Comparison of ENCODE assay signal across 12 cellular contexts in genomic region chr9:31137151-31137849, GRCh38.
A peak's percentile ranks its signal among the peaks of the same experiment; 100 is the strongest.
DNase-seq lines count a peak whose midpoint lies in the region; ATAC-seq and TF ChIP-seq lines count a peak whose summit lies in the region.
"Had no signal": no experiment of that assay in that cellular context is flagged by ENCODE, and none has a peak within 500 bp of the region (broad histone marks: within the 10 kb centered on the region; RNA-seq: fewer than 3 reads in every experiment).

No MANE protein-coding gene starts in this region.

- TF ChIP-seq CTCF in HFFc6 (IDR thresholded peaks at IDR 0.05) (no peak), RWPE2 (IDR thresholded peaks at IDR 0.05; ENCODE audit: poor library complexity, severe bottlenecking) (no peak), fibroblast of mammary gland (conservative IDR thresholded peaks at IDR 0.05; ENCODE audit: control insufficient read depth, insufficient read depth, low read depth, low read length) (no peak), uterus (IDR thresholded peaks at IDR 0.05) (no peak)
- TF ChIP-seq CTCF in activated CD8-positive, alpha-beta T cell treated with anti-CD3 and anti-CD28 coated beads for 36 hours (IDR thresholded peaks at IDR 0.05): no peak

- H3K36me3 Mint-ChIP-seq in HFFc6 (ENCODE audit: low read depth): no peaks in the 10 kb centered on the region; the same call in 1 of the 2 replicates
- no peaks in the 10 kb centered on the region for H3K36me3 Mint-ChIP-seq in activated CD8-positive, alpha-beta T cell treated with anti-CD3 and anti-CD28 coated beads for 36 hours (ENCODE audit: low read depth)
- peaks cover 0 to 7% (median 0%) of the 10 kb centered on the region in 5 donors for H3K36me3 Mint-ChIP-seq in naive thymus-derived CD4-positive, alpha-beta T cell

- no peak overlapping the region for H3K27ac Mint-ChIP-seq in HFFc6
- H3K27ac Mint-ChIP-seq in activated CD8-positive, alpha-beta T cell treated with anti-CD3 and anti-CD28 coated beads for 36 hours: no peak overlapping the region
- peak overlapping the region in 1 of 9 donors; percentile 57 for H3K27ac Mint-ChIP-seq in naive thymus-derived CD4-positive, alpha-beta T cell
- H3K27ac Mint-ChIP-seq: stimulated activated naive CD8-positive, alpha-beta T cell treated with anti-CD3 and anti-CD28 coated beads, Interleukin-15, Interleukin-2, amounts not matched to agents 100 ng/mL and 50 ng/mL, for 24 hours had no signal

- ATAC-seq in RWPE2 (ENCODE audit: low read depth): peak; percentile 98
- ATAC-seq in activated CD8-positive, alpha-beta T cell treated with anti-CD3 and anti-CD28 coated beads for 36 hours: no peak
- no peak for ATAC-seq in naive thymus-derived CD4-positive, alpha-beta T cell

- no peaks in the 10 kb centered on the region for H3K4me1 Mint-ChIP-seq in HFFc6 (ENCODE audit: low read depth)
- peaks cover 7% of the 10 kb centered on the region for H3K4me1 Mint-ChIP-seq in activated CD8-positive, alpha-beta T cell treated with anti-CD3 and anti-CD28 coated beads for 36 hours (ENCODE audit: low read depth)
- H3K4me1 Mint-ChIP-seq in naive thymus-derived CD4-positive, alpha-beta T cell: peaks cover 0 to 28% (median 14%) of the 10 kb centered on the region in 7 donors
- H3K4me1 Mint-ChIP-seq: central memory CD8-positive, alpha-beta T cell had no signal

- H3K36me3 ChIP-seq in RWPE2 (ENCODE audit: low read depth) (no peaks in the 10 kb centered on the region), uterus (no peaks in the 10 kb centered on the region)
- no peaks in the 10 kb centered on the region for H3K36me3 ChIP-seq in naive thymus-derived CD4-positive, alpha-beta T cell (ENCODE audit: control insufficient read depth in 2 of 3, insufficient read depth in 3 of 3, low read length in 3 of 3)

- no peaks in the 10 kb centered on the region for H3K27me3 Mint-ChIP-seq in HFFc6 (ENCODE audit: insufficient read depth)
- H3K27me3 Mint-ChIP-seq in activated CD8-positive, alpha-beta T cell treated with anti-CD3 and anti-CD28 coated beads for 36 hours: no peaks in the 10 kb centered on the region
- no peaks in the 10 kb centered on the region for H3K27me3 Mint-ChIP-seq in naive thymus-derived CD4-positive, alpha-beta T cell
- H3K27me3 Mint-ChIP-seq: central memory CD8-positive, alpha-beta T cell; stimulated activated naive CD8-positive, alpha-beta T cell treated with anti-CD3 and anti-CD28 coated beads, Interleukin-15, Interleukin-2, amounts not matched to agents 100 ng/mL and 50 ng/mL, for 24 hours had no signal

- intact Hi-C loops in uterus (cut with DNase I; ENCODE audit: low total_unique reads): no loop called here
- intact Hi-C loops in activated CD8-positive, alpha-beta T cell treated with anti-CD3 and anti-CD28 coated beads for 36 hours (cut with micrococcal nuclease): no loop called here
- intact Hi-C loops in naive thymus-derived CD4-positive, alpha-beta T cell (cut with micrococcal nuclease): no loop called here

- H3K4me3 Mint-ChIP-seq in HFFc6: no peak overlapping the region
- H3K4me3 Mint-ChIP-seq in activated CD8-positive, alpha-beta T cell treated with anti-CD3 and anti-CD28 coated beads for 36 hours: no peak overlapping the region
- no peak overlapping the region for H3K4me3 Mint-ChIP-seq in naive thymus-derived CD4-positive, alpha-beta T cell
- H3K4me3 Mint-ChIP-seq: central memory CD8-positive, alpha-beta T cell; stimulated activated naive CD8-positive, alpha-beta T cell treated with anti-CD3 and anti-CD28 coated beads, Interleukin-15, Interleukin-2, amounts not matched to agents 100 ng/mL and 50 ng/mL, for 24 hours had no signal

- H3K4me1 ChIP-seq in RWPE2 (ENCODE audit: insufficient read depth, poor library complexity, severe bottlenecking): peaks cover 17% of the 10 kb centered on the region
- H3K4me1 ChIP-seq in uterus: no peaks in the 10 kb centered on the region
- no peaks in the 10 kb centered on the region for H3K4me1 ChIP-seq in naive thymus-derived CD4-positive, alpha-beta T cell (ENCODE audit: control insufficient read depth in 2 of 2, insufficient read depth in 2 of 2, low read length in 2 of 2)

- no peak for TF ChIP-seq POLR2A in uterus (IDR thresholded peaks at IDR 0.05)

- no peaks in the 10 kb centered on the region for H3K27me3 ChIP-seq in RWPE2 (ENCODE audit: insufficient read depth, poor library complexity, severe bottlenecking)
- no peaks in the 10 kb centered on the region for H3K27me3 ChIP-seq in uterus
- H3K27me3 ChIP-seq in naive thymus-derived CD4-positive, alpha-beta T cell (ENCODE audit: control insufficient read depth in 2 of 2, insufficient read depth in 2 of 2, low read length in 2 of 2): no peaks in the 10 kb centered on the region

- POLR2A ChIA-PET in activated CD8-positive, alpha-beta T cell treated with anti-CD3 and anti-CD28 coated beads for 36 hours (lab: Charles Lee): no interaction called here
- POLR2A ChIA-PET in naive thymus-derived CD4-positive, alpha-beta T cell (lab: Charles Lee): no interaction called here

- peaks cover 7% of the 10 kb centered on the region; the same call in 1 of the 2 replicates for H3K9me3 Mint-ChIP-seq in HFFc6
- no peaks in the 10 kb centered on the region for H3K9me3 Mint-ChIP-seq in activated CD8-positive, alpha-beta T cell treated with anti-CD3 and anti-CD28 coated beads for 36 hours
- peaks cover 0 to 5% (median 0%) of the 10 kb centered on the region in 11 donors for H3K9me3 Mint-ChIP-seq in naive thymus-derived CD4-positive, alpha-beta T cell
- H3K9me3 Mint-ChIP-seq: central memory CD8-positive, alpha-beta T cell; stimulated activated naive CD8-positive, alpha-beta T cell treated with anti-CD3 and anti-CD28 coated beads, Interleukin-15, Interleukin-2, amounts not matched to agents 100 ng/mL and 50 ng/mL, for 24 hours had no signal

- H3K4me3 ChIP-seq in RWPE2 (ENCODE audit: severe bottlenecking) (no peak overlapping the region), fibroblast of mammary gland (ENCODE audit: control insufficient read depth, low read depth, low read length) (no peak overlapping the region), uterus (no peak overlapping the region)
- no peak overlapping the region for H3K4me3 ChIP-seq in naive thymus-derived CD4-positive, alpha-beta T cell (ENCODE audit: low read length)

- CTCF ChIA-PET in activated CD8-positive, alpha-beta T cell treated with anti-CD3 and anti-CD28 coated beads for 36 hours (lab: Charles Lee): no interaction called here
- CTCF ChIA-PET in naive thymus-derived CD4-positive, alpha-beta T cell (lab: Charles Lee): no interaction called here

- DNase-seq in HFFc6: peak; percentile 22
- DNase-seq in RWPE2 (ENCODE audit: low spot score): no peak
- DNase-seq in fibroblast of mammary gland (ENCODE audit: low read depth): peak; percentile 82
- DNase-seq in renal cortical epithelial cell (ENCODE audit: low read depth): peak; percentile 94
- DNase-seq in uterus: no peak
- no peak for DNase-seq in activated CD8-positive, alpha-beta T cell treated with anti-CD3 and anti-CD28 coated beads for 36 hours
- no peak for DNase-seq in naive thymus-derived CD4-positive, alpha-beta T cell
- DNase-seq in SIG-M5 treated with dmso at 0.1 percent for 504 hours (lab: John Stamatoyannopoulos, UW; ENCODE audit: unreplicated experiment): no peak
- DNase-seq: glutamatergic neuron, NCI-H345 had no signal

- H3K9me3 ChIP-seq in RWPE2 (ENCODE audit: severe bottlenecking) (no peaks in the 10 kb centered on the region), uterus (no peaks in the 10 kb centered on the region)
- H3K9me3 ChIP-seq in naive thymus-derived CD4-positive, alpha-beta T cell (ENCODE audit: control insufficient read depth in 2 of 3, low read length in 3 of 3): no peaks in the 10 kb centered on the region

- H3K27ac ChIP-seq in RWPE2 (ENCODE audit: poor library complexity, severe bottlenecking): peak overlapping the region; percentile 65
- no peak overlapping the region for H3K27ac ChIP-seq in uterus
- H3K27ac ChIP-seq in naive thymus-derived CD4-positive, alpha-beta T cell (ENCODE audit: low read depth, low read length): no peak overlapping the region

Comparison
In these comparisons a context has a peak if more than half of its experiments do, and no peak if none do; other contexts are left out.
1. DNase-seq: peak in HFFc6 (single experiment), fibroblast of mammary gland (single experiment) and renal cortical epithelial cell (single experiment); none in RWPE2 (single experiment), uterus (0 of 2), activated CD8-positive, alpha-beta T cell treated with anti-CD3 and anti-CD28 coated beads for 36 hours (single experiment), naive thymus-derived CD4-positive, alpha-beta T cell (0 of 9) and SIG-M5 treated with dmso at 0.1 percent for 504 hours (single experiment).